In the genomic region with DNA sequence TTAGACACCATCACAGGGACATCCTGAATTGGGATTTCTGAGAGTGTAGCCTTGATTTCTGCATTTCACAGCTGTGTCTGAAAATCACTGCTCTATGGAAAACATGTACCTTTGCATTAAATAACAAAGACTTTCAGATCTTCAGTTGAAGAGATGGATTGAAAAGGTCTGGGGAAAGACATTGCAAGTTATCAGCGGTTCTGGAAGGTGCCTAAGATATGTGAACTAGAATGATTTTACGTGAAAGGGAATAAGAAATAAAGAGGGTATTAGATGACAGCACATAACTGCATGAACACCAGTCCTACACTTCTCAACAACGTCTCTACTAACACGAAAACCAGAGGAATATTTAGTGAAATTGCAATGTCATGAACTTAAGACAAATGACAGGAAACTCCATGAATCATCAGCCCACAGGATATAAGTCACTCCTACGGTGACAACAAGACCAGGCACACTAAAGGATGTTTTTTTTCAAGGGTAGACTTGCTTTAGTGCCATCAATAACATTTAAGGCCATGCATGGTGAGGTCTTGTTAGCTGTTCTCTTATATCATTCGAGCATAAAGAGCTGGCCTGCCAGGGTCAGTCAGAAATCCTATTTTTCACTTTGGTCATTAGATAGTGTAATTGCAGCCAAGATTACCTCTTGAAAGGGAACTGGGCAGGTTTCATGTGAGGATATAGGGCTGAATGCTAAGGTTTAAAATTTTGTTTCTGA, we compare ENCODE assay signal across 10 cellular contexts.
DNase-seq lines count a peak whose midpoint lies in the region; ATAC-seq and TF ChIP-seq lines count a peak whose summit lies in the region.
"Had no signal": no experiment of that assay in that cellular context is flagged by ENCODE, and none has a peak within 500 bp of the region (broad histone marks: within the 10 kb centered on the region; RNA-seq: fewer than 3 reads in every experiment).

No MANE protein-coding gene starts in this region.

- peaks cover 12% of the 10 kb centered on the region for H3K36me3 Mint-ChIP-seq in T-helper 1 cell treated with Interleukin-12 subunit alpha and Interleukin-12 subunit beta and Interleukin-4 antibody, amounts not matched to agents 30 μg/mL and 1 μg/mL, for 36 hours (ENCODE audit: low read depth)

- H3K27me3 ChIP-seq in A673 (replicated peaks; ENCODE audit: insufficient read depth, low read depth, low read length, poor library complexity) (no peaks in the 10 kb centered on the region), adrenal gland (no peaks in the 10 kb centered on the region)

- H3K4me3 ChIP-seq in A673 (ENCODE audit: low read depth, low read length, poor library complexity, severe bottlenecking) (no peak overlapping the region), adrenal gland (no peak overlapping the region)

- POLR2A ChIA-PET in A673 (lab: Charles Lee; ENCODE audit: low non-redundant PET): no interaction called here

- TF ChIP-seq POLR2A in adrenal gland (IDR thresholded peaks at IDR 0.05): no peak

- H3K9me3 ChIP-seq in A673 (ENCODE audit: low read depth, low read length, poor library complexity, severe bottlenecking) (no peaks in the 10 kb centered on the region), adrenal gland (replicated peaks in 1 of 3) (no peaks in the 10 kb centered on the region)

- BruUV-seq in A673 (replicated peaks; lab: Mats Ljungman, UMichigan): no TSS peak

- H3K36me3 ChIP-seq in A673 (ENCODE audit: insufficient read depth, low read length, poor library complexity, severe bottlenecking): no peaks in the 10 kb centered on the region
- no peaks in the 10 kb centered on the region for H3K36me3 ChIP-seq in adrenal gland (replicated peaks in 1 of 2)

- peaks cover 15% of the 10 kb centered on the region for H3K9me3 Mint-ChIP-seq in T-helper 1 cell treated with Interleukin-12 subunit alpha and Interleukin-12 subunit beta and Interleukin-4 antibody, amounts not matched to agents 30 μg/mL and 1 μg/mL, for 36 hours

- WGBS in adrenal gland, 4 donors: 19 to 25% (median 22%) methylated on average over 6 of the region's 6 CpGs

- peak overlapping the region; percentile 20 for H3K4me3 Mint-ChIP-seq in T-helper 1 cell treated with Interleukin-12 subunit alpha and Interleukin-12 subunit beta and Interleukin-4 antibody, amounts not matched to agents 30 μg/mL and 1 μg/mL, for 36 hours

- intact Hi-C loops in A673 (cut with micrococcal nuclease; ENCODE audit: unreplicated experiment) (no loop called here), adrenal gland (cut with DNase I) (no loop called here)

- TF ChIP-seq CTCF in A673 (conservative IDR thresholded peaks at IDR 0.05; ENCODE audit: low read depth, low read length) (no peak), adrenal gland (IDR thresholded peaks at IDR 0.05) (no peak)

- H3K4me1 Mint-ChIP-seq in T-helper 1 cell treated with Interleukin-12 subunit alpha and Interleukin-12 subunit beta and Interleukin-4 antibody, amounts not matched to agents 30 μg/mL and 1 μg/mL, for 36 hours (ENCODE audit: low read depth): peaks cover 27% of the 10 kb centered on the region

- DNase-seq in A673 (ENCODE audit: low spot score): peak; percentile 88
- DNase-seq in H4 (ENCODE audit: low spot score): peak; percentile 91
- DNase-seq in foreskin melanocyte: peak; percentile 13
- DNase-seq in mesenteric fat pad (ENCODE audit: low spot score): no peak
- no peak for DNase-seq in NCI-H2171 (lab: John Stamatoyannopoulos, UW)
- no peak for DNase-seq in adrenal gland
- DNase-seq: anterior cingulate cortex, retina had no signal

- H3K4me1 ChIP-seq in A673 (ENCODE audit: insufficient read depth, low read length, poor library complexity, severe bottlenecking) (peaks cover 13% of the 10 kb centered on the region), adrenal gland (replicated peaks in 1 of 2) (peaks cover 0 to 10% of the 10 kb centered on the region in 2 donors)

- H3K27ac ChIP-seq in A673 (ENCODE audit: low read depth, low read length, poor library complexity, severe bottlenecking): peak overlapping the region; percentile 46
- no peak overlapping the region for H3K27ac ChIP-seq in adrenal gland

- CTCF ChIA-PET in A673 (lab: Charles Lee): no interaction called here

- H3K27me3 Mint-ChIP-seq in T-helper 1 cell treated with Interleukin-12 subunit alpha and Interleukin-12 subunit beta and Interleukin-4 antibody, amounts not matched to agents 30 μg/mL and 1 μg/mL, for 36 hours (ENCODE audit: low read depth): no peaks in the 10 kb centered on the region

- no peak for ATAC-seq in GM18517 (IDR thresholded peaks at IDR 0.05; ENCODE audit: unreplicated experiment)

- H3K27ac Mint-ChIP-seq in T-helper 1 cell treated with Interleukin-12 subunit alpha and Interleukin-12 subunit beta and Interleukin-4 antibody, amounts not matched to agents 30 μg/mL and 1 μg/mL, for 36 hours: peak overlapping the region; percentile 79

Comparison
In these comparisons a context has a peak if more than half of its experiments do, and no peak if none do; other contexts are left out.
1. DNase-seq: peak in A673 (single experiment), H4 (single experiment) and foreskin melanocyte (single experiment); none in mesenteric fat pad (single experiment), NCI-H2171 (single experiment) and adrenal gland (0 of 7).